In genomic region chr15:78105541-78106241, GRCh38 we compare ENCODE assay signal across 15 cellular contexts. TPM values are rescaled to one million over a fixed set of nuclear protein-coding genes. Genes with fewer than 3 reads are reported as not detected.
DNase-seq lines count a peak whose midpoint lies in the region; ATAC-seq lines count a peak whose summit lies in the region.
"Had no signal": no experiment of that assay in that cellular context is flagged by ENCODE, and none has a peak within 500 bp of the region (broad histone marks: within the 10 kb centered on the region; RNA-seq: fewer than 3 reads in every experiment).

No MANE protein-coding gene starts in this region.

- no peak overlapping the region for H3K4me3 Mint-ChIP-seq in activated T-cell treated with anti-CD3 and anti-CD28 coated beads, Interleukin-2, amount 50 U/mL, for 24 hours
- no peak overlapping the region for H3K4me3 Mint-ChIP-seq in activated T-cell treated with anti-CD3 and anti-CD28 coated beads, Interleukin-2, amount 50 U/mL, for 4 hours

- no peaks in the 10 kb centered on the region for H3K9me3 Mint-ChIP-seq in activated T-cell treated with anti-CD3 and anti-CD28 coated beads, Interleukin-2, amount 50 U/mL, for 24 hours
- no peaks in the 10 kb centered on the region for H3K9me3 Mint-ChIP-seq in activated T-cell treated with anti-CD3 and anti-CD28 coated beads, Interleukin-2, amount 50 U/mL, for 4 hours

- peaks cover 48% of the 10 kb centered on the region for H3K4me1 Mint-ChIP-seq in activated T-cell treated with anti-CD3 and anti-CD28 coated beads, Interleukin-2, amount 50 U/mL, for 24 hours (ENCODE audit: low read depth)
- peaks cover 44% of the 10 kb centered on the region for H3K4me1 Mint-ChIP-seq in activated T-cell treated with anti-CD3 and anti-CD28 coated beads, Interleukin-2, amount 50 U/mL, for 4 hours (ENCODE audit: low read depth)

- no peaks in the 10 kb centered on the region for H3K27me3 Mint-ChIP-seq in activated T-cell treated with anti-CD3 and anti-CD28 coated beads, Interleukin-2, amount 50 U/mL, for 24 hours
- H3K27me3 Mint-ChIP-seq in activated T-cell treated with anti-CD3 and anti-CD28 coated beads, Interleukin-2, amount 50 U/mL, for 4 hours (ENCODE audit: low read depth) = no peaks in the 10 kb centered on the region

- peak overlapping the region; percentile 88 for H3K27ac Mint-ChIP-seq in activated T-cell treated with anti-CD3 and anti-CD28 coated beads, Interleukin-2, amount 50 U/mL, for 24 hours

- DNase-seq in activated T-cell treated with anti-CD3 and anti-CD28 coated beads, Interleukin-2, amount 50 U/mL, for 24 hours = no peak
- no peak for DNase-seq in activated T-cell treated with anti-CD3 and anti-CD28 coated beads, Interleukin-2, amount 50 U/mL, for 4 hours
- DNase-seq in RPMI7951 (ENCODE audit: low read depth) = peak; percentile 69
- DNase-seq in dermis blood vessel endothelial cell = peak; percentile 64
- peak; percentile 51 for DNase-seq in sciatic nerve (ENCODE audit: low spot score)
- DNase-seq in NCI-H1417 (lab: John Stamatoyannopoulos, UW) = no peak
- DNase-seq in NCI-H1694 treated with DMSO at 0.1 percent for 48 hours (lab: John Stamatoyannopoulos, UW) = no peak
- DNase-seq: ACHN, DMS79 treated with DMSO at 0.1 percent for 48 hours, NCI-H1048 had no signal

- H3K36me3 Mint-ChIP-seq in activated T-cell treated with anti-CD3 and anti-CD28 coated beads, Interleukin-2, amount 50 U/mL, for 24 hours (ENCODE audit: low read depth) = no peaks in the 10 kb centered on the region
- H3K36me3 Mint-ChIP-seq in activated T-cell treated with anti-CD3 and anti-CD28 coated beads, Interleukin-2, amount 50 U/mL, for 4 hours (ENCODE audit: insufficient read depth) = no peaks in the 10 kb centered on the region

- ATAC-seq in activated T-cell treated with anti-CD3 and anti-CD28 coated beads, Interleukin-2, amount 50 U/mL, for 4 hours = no peak
- ATAC-seq in sciatic nerve (no peak), GM21717 (IDR thresholded peaks at IDR 0.05; ENCODE audit: unreplicated experiment) (no peak)
- ATAC-seq: body of pancreas, pancreas had no signal

- intact Hi-C loops in sciatic nerve (cut with DNase I) = loop anchor here (5.0 kb wide), 1 partner anchor 138 kb away; no protein-coding TSS in a partner anchor

RNA-seq across cellular contexts. Expression of gene SH2D7, which starts 13.3 kb away (rescaled TPM):
- not detected for total RNA-seq in activated T-cell treated with anti-CD3 and anti-CD28 coated beads, Interleukin-2, amount 50 U/mL, for 4 hours
- not detected in 2 replicates for total RNA-seq in RPMI7951 (2014; rRNA removed; shearing (Covaris generic))
- total RNA-seq in dermis blood vessel endothelial cell (not detected in 2 replicates), sciatic nerve (not detected)
- total RNA-seq: activated CD8-positive, alpha-beta memory T cell treated with anti-CD3 and anti-CD28 coated beads for 36 hours; body of pancreas; NCI-H460 had no signal

RNA-seq across cellular contexts. Expression of gene CIB2, which starts 25.6 kb away (rescaled TPM):
- total RNA-seq in activated T-cell treated with anti-CD3 and anti-CD28 coated beads, Interleukin-2, amount 50 U/mL, for 4 hours = 1 to 10 TPM; 1.3 to 2.0 (median 1.3) TPM
- total RNA-seq in RPMI7951 (2014; rRNA removed; shearing (Covaris generic)) = 6.2 and 7.8 TPM in 2 replicates
- total RNA-seq in dermis blood vessel endothelial cell (1.5 and 2.5 TPM in 2 replicates), sciatic nerve (5.4 TPM)

RNA-seq across cellular contexts. Expression of gene TBC1D2B, which starts 28.2 kb away (rescaled TPM):
- 10 to 100 TPM; 22.8 to 24.9 (median 24.0) TPM for total RNA-seq in activated T-cell treated with anti-CD3 and anti-CD28 coated beads, Interleukin-2, amount 50 U/mL, for 4 hours
- total RNA-seq in RPMI7951 (2014; rRNA removed; shearing (Covaris generic)) = 13.8 and 14.5 TPM in 2 replicates
- total RNA-seq in dermis blood vessel endothelial cell (26.2 and 43.8 TPM in 2 replicates), sciatic nerve (103 TPM)

RNA-seq across cellular contexts. Expression of gene IDH3A, which starts 43.5 kb away (rescaled TPM):
- total RNA-seq in activated T-cell treated with anti-CD3 and anti-CD28 coated beads, Interleukin-2, amount 50 U/mL, for 4 hours = 100 to 1,000 TPM; 169 to 210 (median 187) TPM
- total RNA-seq in RPMI7951 (2014; rRNA removed; shearing (Covaris generic)) = 43.6 and 54.9 TPM in 2 replicates
- total RNA-seq in dermis blood vessel endothelial cell = 35.6 and 65.6 TPM in 2 replicates
- 66.9 TPM for total RNA-seq in sciatic nerve

Comparison
In these comparisons a context has a peak if more than half of its experiments do, and no peak if none do; other contexts are left out.
1. DNase-seq: peak in RPMI7951 (single experiment), dermis blood vessel endothelial cell (single experiment) and sciatic nerve (single experiment); none in activated T-cell treated with anti-CD3 and anti-CD28 coated beads, Interleukin-2, amount 50 U/mL, for 24 hours (single experiment), activated T-cell treated with anti-CD3 and anti-CD28 coated beads, Interleukin-2, amount 50 U/mL, for 4 hours (single experiment), NCI-H1417 (0 of 3) and NCI-H1694 treated with DMSO at 0.1 percent for 48 hours (single experiment).